In genomic region chr9:129962889-129963703, GRCh38 we compare ENCODE assay signal across 8 cellular contexts.
DNase-seq lines count a peak whose midpoint lies in the region; ATAC-seq and TF ChIP-seq lines count a peak whose summit lies in the region.

No MANE protein-coding gene starts in this region.

- H3K27me3 Mint-ChIP-seq in H9 (ENCODE audit: low read depth) = no peaks in the 10 kb centered on the region
- no peaks in the 10 kb centered on the region for H3K27me3 Mint-ChIP-seq in activated T-cell treated with anti-CD3 and anti-CD28 coated beads, Interleukin-2, amount 50 U/mL, for 4 hours (ENCODE audit: low read depth)

- peak; percentile 97 to 98 for ATAC-seq in activated T-cell treated with anti-CD3 and anti-CD28 coated beads, Interleukin-2, amount 50 U/mL, for 4 hours

- H3K4me1 Mint-ChIP-seq in H9 = peaks cover 48 to 50% of the 10 kb centered on the region in 2 experiments
- H3K4me1 Mint-ChIP-seq in activated T-cell treated with anti-CD3 and anti-CD28 coated beads, Interleukin-2, amount 50 U/mL, for 4 hours (ENCODE audit: low read depth) = peaks cover 73% of the 10 kb centered on the region

- peaks cover 17% of the 10 kb centered on the region for H3K4me1 ChIP-seq in H9 (ENCODE audit: insufficient read depth, low read length)
- peaks cover 30% of the 10 kb centered on the region for H3K4me1 ChIP-seq in osteoblast (ENCODE audit: insufficient read depth, low read length)
- peaks cover 34% of the 10 kb centered on the region for H3K4me1 ChIP-seq in testis

- no peak overlapping the region for H3K23ac ChIP-seq in H9 (ENCODE audit: insufficient read length, low read depth, low read length)

- H2AK5ac ChIP-seq in H9 (ENCODE audit: insufficient read length, low read length) = no peak overlapping the region

- no peak overlapping the region for H4K8ac ChIP-seq in H9 (replicated peaks; ENCODE audit: insufficient read length, low read depth, low read length)

- H3K9ac ChIP-seq in H9 (ENCODE audit: extremely low read depth, insufficient read length, low read length) = peak overlapping the region; percentile 25

- H2BK20ac ChIP-seq in H9 (ENCODE audit: low read depth, low read length, poor library complexity, severe bottlenecking) = no peak overlapping the region

- H2BK12ac ChIP-seq in H9 (ENCODE audit: insufficient read length, low read depth, low read length) = no peak overlapping the region

- H3T11ph ChIP-seq in H9 (ENCODE audit: low read length) = no peak overlapping the region

- TF ChIP-seq CTCF in H9 (conservative IDR thresholded peaks at IDR 0.05) (no peak), fibroblast of the aortic adventitia (IDR thresholded peaks at IDR 0.05; ENCODE audit: insufficient read depth, low read length) (no peak), osteoblast (IDR thresholded peaks at IDR 0.05; ENCODE audit: extremely low read depth, low read depth, low read length) (no peak), testis (IDR thresholded peaks at IDR 0.05) (no peak)

- no peak overlapping the region for H2BK5ac ChIP-seq in H9 (ENCODE audit: insufficient read length, low read length)

- intact Hi-C loops in testis (cut with DNase I; ENCODE audit: low total_unique reads) = no loop called here

- no peaks in the 10 kb centered on the region for H4K20me1 ChIP-seq in H9 (ENCODE audit: control insufficient read depth, insufficient read depth, insufficient read length)
- H4K20me1 ChIP-seq in osteoblast (ENCODE audit: insufficient read depth, low read length) = no peaks in the 10 kb centered on the region

- H2BK120ac ChIP-seq in H9 (ENCODE audit: low read depth, low read length, poor library complexity, severe bottlenecking) = no peak overlapping the region

- H3K14ac ChIP-seq in H9 (ENCODE audit: insufficient read depth, low read length) = peak overlapping the region; percentile 78; the same call in 1 of the 2 replicates

- no peak overlapping the region for H2BK15ac ChIP-seq in H9 (ENCODE audit: low read depth, low read length)

- H3K36me3 ChIP-seq in osteoblast (ENCODE audit: insufficient read depth, low read length) = peaks cover 5% of the 10 kb centered on the region
- no peaks in the 10 kb centered on the region for H3K36me3 ChIP-seq in testis (ENCODE audit: low read depth, missing control alignments)

- H3K79me1 ChIP-seq in H9 (ENCODE audit: insufficient read depth, low read depth, low read length, poor library complexity, severe bottlenecking) = no peaks in the 10 kb centered on the region

- H3K9me3 Mint-ChIP-seq in H9 = no peaks in the 10 kb centered on the region
- no peaks in the 10 kb centered on the region for H3K9me3 Mint-ChIP-seq in activated T-cell treated with anti-CD3 and anti-CD28 coated beads, Interleukin-2, amount 50 U/mL, for 4 hours

- H3K4me3 Mint-ChIP-seq in H9 = peak overlapping the region; percentile 3 to 55; a peak in 3 of 5 replicates
- peak overlapping the region; percentile 82 for H3K4me3 Mint-ChIP-seq in activated T-cell treated with anti-CD3 and anti-CD28 coated beads, Interleukin-2, amount 50 U/mL, for 4 hours

- H3K36me3 Mint-ChIP-seq in H9 (ENCODE audit: insufficient read depth in 1 of 3, low read depth in 3 of 3) = peaks cover 0 to 9% (median 5%) of the 10 kb centered on the region in 3 experiments; a peak in 4 of 7 replicates
- H3K36me3 Mint-ChIP-seq in activated T-cell treated with anti-CD3 and anti-CD28 coated beads, Interleukin-2, amount 50 U/mL, for 4 hours (ENCODE audit: insufficient read depth) = peaks cover 39% of the 10 kb centered on the region

- no CpG with 5 or more reads among the region's 14 CpGs for WGBS in H9 (ENCODE audit: extremely low coverage, insufficient read length, low lambda C conversion rate)
- WGBS in testis, 2 donors = 29 to 32% methylated on average over 14 of the region's 14 CpGs

- H3K56ac ChIP-seq in H9 (ENCODE audit: insufficient read length, low read depth, low read length) = no peak overlapping the region

- H2AFZ ChIP-seq in H9 (ENCODE audit: low read length) (no peak overlapping the region), osteoblast (ENCODE audit: low read length) (peak overlapping the region; percentile 82)

- peak overlapping the region; percentile 7 for H3K18ac ChIP-seq in H9 (ENCODE audit: insufficient read length, low read depth, low read length)

- no peak for TF ChIP-seq POLR2A in testis (IDR thresholded peaks at IDR 0.05)

- H3K4me2 ChIP-seq in H9 (ENCODE audit: insufficient read depth, insufficient read length, low read length) = peak overlapping the region; percentile 58
- peak overlapping the region; percentile 97 for H3K4me2 ChIP-seq in osteoblast (ENCODE audit: insufficient read depth, low read length)

- peak; percentile 68 for DNase-seq in EL
- DNase-seq in H9 = peak; percentile 59
- peak; percentile 51 for DNase-seq in NCI-H69 (lab: John Stamatoyannopoulos, UW)
- DNase-seq in activated T-cell treated with anti-CD3 and anti-CD28 coated beads, Interleukin-2, amount 50 U/mL, for 4 hours = peak; percentile 63
- DNase-seq in fibroblast of the aortic adventitia (ENCODE audit: low read depth) = peak; percentile 38
- DNase-seq in osteoblast (ENCODE audit: insufficient read length, low spot score, missing footprints) = peak; percentile 73
- peak; percentile 60 for DNase-seq in testis
- DNase-seq in GDM1 (lab: John Stamatoyannopoulos, UW) = no peak

- peaks cover 6% of the 10 kb centered on the region for H3K23me2 ChIP-seq in H9 (ENCODE audit: insufficient read length, low read depth, low read length, poor library complexity, severe bottlenecking)

- H3K4ac ChIP-seq in H9 (ENCODE audit: low read depth, low read length) = no peak overlapping the region; the same call in 1 of the 2 replicates

- H3K27ac ChIP-seq in H9 (ENCODE audit: insufficient read length, low read depth, low read length) (peak overlapping the region; percentile 81), osteoblast (ENCODE audit: low read depth, low read length) (peak overlapping the region; percentile 79), testis (peak overlapping the region; percentile 89 to 91)

- H3K79me2 ChIP-seq in H9 (ENCODE audit: insufficient read depth, low read length) (no peaks in the 10 kb centered on the region), osteoblast (ENCODE audit: insufficient read depth, low read length) (no peaks in the 10 kb centered on the region)

- peak overlapping the region; percentile 39 for H3K4me3 ChIP-seq in fibroblast of the aortic adventitia (ENCODE audit: low read depth, low read length)
- peak overlapping the region; percentile 69 for H3K4me3 ChIP-seq in osteoblast (ENCODE audit: insufficient read depth, low read length)
- H3K4me3 ChIP-seq in testis = peak overlapping the region; percentile 29 to 32

- H3K9me3 ChIP-seq in H9 (ENCODE audit: control insufficient read depth, low read depth, low read length) = no peaks in the 10 kb centered on the region
- H3K9me3 ChIP-seq in osteoblast (ENCODE audit: low read depth, low read length) = no peaks in the 10 kb centered on the region
- no peaks in the 10 kb centered on the region for H3K9me3 ChIP-seq in testis

- H4K5ac ChIP-seq in H9 (ENCODE audit: insufficient read length, low read depth, low read length) = no peak overlapping the region

- H4K91ac ChIP-seq in H9 (ENCODE audit: insufficient read length, low read depth, low read length) = no peak overlapping the region

- H3K27me3 ChIP-seq in H9 (ENCODE audit: insufficient read depth, low read length) (no peaks in the 10 kb centered on the region), osteoblast (ENCODE audit: insufficient read depth, low read length) (no peaks in the 10 kb centered on the region), testis (no peaks in the 10 kb centered on the region)

- H3K27ac Mint-ChIP-seq in H9 = peak overlapping the region; percentile 15 to 76 (median 49); a peak in 6 of 7 replicates
